In the genomic region with DNA sequence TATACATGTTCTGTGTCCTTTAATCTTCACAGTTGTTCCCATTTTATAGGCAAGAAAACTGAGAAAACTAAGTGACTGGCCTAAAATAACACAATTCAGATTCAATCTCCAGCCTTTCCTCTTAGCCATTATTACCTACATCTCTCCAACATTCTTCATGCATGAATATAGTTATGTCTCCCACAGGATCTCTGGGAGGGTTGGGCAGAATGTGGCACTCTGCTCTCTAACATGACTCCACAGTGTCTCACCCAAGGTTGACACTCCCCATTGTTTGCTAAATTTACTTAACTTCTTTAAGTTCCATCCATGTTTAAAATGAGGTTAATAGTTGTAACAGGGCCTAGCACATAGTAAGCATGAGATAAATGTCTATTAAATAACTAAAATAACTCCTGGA, we compare ENCODE assay signal across 35 cellular contexts.
"Had no signal": no experiment of that assay in that cellular context is flagged by ENCODE, and none has a peak within 500 bp of the region (broad histone marks: within the 10 kb centered on the region; RNA-seq: fewer than 3 reads in every experiment).

No MANE protein-coding gene starts in this region.

- H3K9me3 Mint-ChIP-seq: activated B cell treated with CpG ODN at 0.5 μM for 24 hours; activated CD4-positive, alpha-beta memory T cell treated with anti-CD3 and anti-CD28 coated beads for 36 hours; activated CD4-positive, alpha-beta T cell treated with anti-CD3 and anti-CD28 coated beads, Interleukin-2, amount 10 ng/mL, durations not matched to agents 24 days and 14 days; activated naive CD4-positive, alpha-beta T cell treated with anti-CD3 and anti-CD28 coated beads for 36 hours; activated naive CD4-positive, alpha-beta T cell treated with anti-CD3 and anti-CD28 coated beads, Interleukin-2, amount 50 U/mL, for 24 hours; activated naive CD8-positive, alpha-beta T cell treated with anti-CD3 and anti-CD28 coated beads for 36 hours; activated naive CD8-positive, alpha-beta T cell treated with anti-CD3 and anti-CD28 coated beads, Interleukin-2, amount 50 U/mL, for 24 hours; activated T-helper 1 cell treated with anti-CD3 and anti-CD28 coated beads, Interleukin-12 subunit alpha, Interleukin-12 subunit beta, Interleukin-2, Interleukin-4 antibody, amounts not matched to agents 30 ng/mL and 10 ng/mL and 1 ng/mL, durations not matched to agents 14 hours and 24 hours and 36 hours; activated T-helper 2 cell treated with anti-CD3 and anti-CD28 coated beads, Interferon-gamma antibody, Interleukin-2, Interleukin-4, amounts not matched to agents 10 μg/mL and 5 μg/mL and 100 μg/mL, durations not matched to agents 14 hours and 24 hours and 36 hours; T-helper 2 cell treated with Interferon-gamma antibody and Interleukin-4, amounts not matched to agents 5 μg/mL and 100 μg/mL, for 36 hours had no signal

- H3K4me3 ChIP-seq: adrenal gland, body of pancreas, cardiac muscle cell, colonic mucosa, gastroesophageal sphincter, heart right ventricle had no signal

- H3K27ac ChIP-seq: adrenal gland, body of pancreas, cardiac muscle cell, colonic mucosa, gastroesophageal sphincter, heart right ventricle, WERI-Rb-1 had no signal

- H3K27ac Mint-ChIP-seq: activated B cell treated with CpG ODN at 0.5 μM for 24 hours; activated CD4-positive, alpha-beta memory T cell treated with anti-CD3 and anti-CD28 coated beads for 36 hours; activated CD4-positive, alpha-beta T cell treated with anti-CD3 and anti-CD28 coated beads for 36 hours; activated CD4-positive, alpha-beta T cell treated with anti-CD3 and anti-CD28 coated beads, Interleukin-2, amount 10 ng/mL, durations not matched to agents 24 days and 14 days; activated CD8-positive, alpha-beta memory T cell treated with anti-CD3 and anti-CD28 coated beads, Interleukin-2, amount 10 ng/mL, durations not matched to agents 7 days and 5 days; activated CD8-positive, alpha-beta T cell treated with anti-CD3 and anti-CD28 coated beads, Interleukin-2, amount 10 ng/mL, durations not matched to agents 7 days and 5 days; activated naive CD4-positive, alpha-beta T cell treated with anti-CD3 and anti-CD28 coated beads for 36 hours; activated naive CD4-positive, alpha-beta T cell treated with anti-CD3 and anti-CD28 coated beads, Interleukin-2, amount 50 U/mL, for 24 hours; activated naive CD8-positive, alpha-beta T cell treated with anti-CD3 and anti-CD28 coated beads for 36 hours; activated naive CD8-positive, alpha-beta T cell treated with anti-CD3 and anti-CD28 coated beads, Interleukin-2, amount 50 U/mL, for 24 hours; activated T-helper 1 cell treated with anti-CD3 and anti-CD28 coated beads, Interleukin-12 subunit alpha, Interleukin-12 subunit beta, Interleukin-2, Interleukin-4 antibody, amounts not matched to agents 30 ng/mL and 10 ng/mL and 1 ng/mL, durations not matched to agents 14 hours and 24 hours and 36 hours; activated T-helper 2 cell treated with anti-CD3 and anti-CD28 coated beads, Interferon-gamma antibody, Interleukin-2, Interleukin-4, amounts not matched to agents 10 μg/mL and 5 μg/mL and 100 μg/mL, durations not matched to agents 14 hours and 24 hours and 36 hours; T-helper 17 cell; T-helper 2 cell treated with Interferon-gamma antibody and Interleukin-4, amounts not matched to agents 5 μg/mL and 100 μg/mL, for 36 hours had no signal

- H3K9me3 ChIP-seq: adrenal gland, body of pancreas, colonic mucosa, gastroesophageal sphincter, heart right ventricle had no signal

- ATAC-seq: activated CD4-positive, alpha-beta T cell treated with anti-CD3 and anti-CD28 coated beads for 36 hours; activated CD8-positive, alpha-beta memory T cell treated with anti-CD3 and anti-CD28 coated beads, Interleukin-2, amount 10 ng/mL, durations not matched to agents 7 days and 5 days; activated CD8-positive, alpha-beta T cell treated with anti-CD3 and anti-CD28 coated beads, Interleukin-2, amount 10 ng/mL, durations not matched to agents 7 days and 5 days; body of pancreas; esophagus mucosa; gastroesophageal sphincter; heart right ventricle; T-helper 17 cell had no signal

- H3K27me3 Mint-ChIP-seq: activated CD4-positive, alpha-beta T cell treated with anti-CD3 and anti-CD28 coated beads, Interleukin-2, amount 10 ng/mL, durations not matched to agents 24 days and 14 days; activated CD8-positive, alpha-beta memory T cell treated with anti-CD3 and anti-CD28 coated beads, Interleukin-2, amount 10 ng/mL, durations not matched to agents 7 days and 5 days; activated naive CD4-positive, alpha-beta T cell treated with anti-CD3 and anti-CD28 coated beads, Interleukin-2, amount 50 U/mL, for 24 hours; activated naive CD8-positive, alpha-beta T cell treated with anti-CD3 and anti-CD28 coated beads for 36 hours; activated naive CD8-positive, alpha-beta T cell treated with anti-CD3 and anti-CD28 coated beads, Interleukin-2, amount 50 U/mL, for 24 hours had no signal

- H3K4me3 Mint-ChIP-seq: activated B cell treated with CpG ODN at 0.5 μM for 24 hours; activated CD4-positive, alpha-beta memory T cell treated with anti-CD3 and anti-CD28 coated beads for 36 hours; activated CD4-positive, alpha-beta T cell treated with anti-CD3 and anti-CD28 coated beads for 36 hours; activated CD4-positive, alpha-beta T cell treated with anti-CD3 and anti-CD28 coated beads, Interleukin-2, amount 10 ng/mL, durations not matched to agents 24 days and 14 days; activated CD8-positive, alpha-beta memory T cell treated with anti-CD3 and anti-CD28 coated beads, Interleukin-2, amount 10 ng/mL, durations not matched to agents 7 days and 5 days; activated CD8-positive, alpha-beta T cell treated with anti-CD3 and anti-CD28 coated beads, Interleukin-2, amount 10 ng/mL, durations not matched to agents 7 days and 5 days; activated naive CD4-positive, alpha-beta T cell treated with anti-CD3 and anti-CD28 coated beads for 36 hours; activated naive CD4-positive, alpha-beta T cell treated with anti-CD3 and anti-CD28 coated beads, Interleukin-2, amount 50 U/mL, for 24 hours; activated naive CD8-positive, alpha-beta T cell treated with anti-CD3 and anti-CD28 coated beads for 36 hours; activated naive CD8-positive, alpha-beta T cell treated with anti-CD3 and anti-CD28 coated beads, Interleukin-2, amount 50 U/mL, for 24 hours; activated T-helper 1 cell treated with anti-CD3 and anti-CD28 coated beads, Interleukin-12 subunit alpha, Interleukin-12 subunit beta, Interleukin-2, Interleukin-4 antibody, amounts not matched to agents 30 ng/mL and 10 ng/mL and 1 ng/mL, durations not matched to agents 14 hours and 24 hours and 36 hours; T-helper 17 cell; T-helper 2 cell treated with Interferon-gamma antibody and Interleukin-4, amounts not matched to agents 5 μg/mL and 100 μg/mL, for 36 hours had no signal

- H3K4me1 Mint-ChIP-seq: activated B cell treated with CpG ODN at 0.5 μM for 24 hours; activated CD4-positive, alpha-beta T cell treated with anti-CD3 and anti-CD28 coated beads for 36 hours; activated CD4-positive, alpha-beta T cell treated with anti-CD3 and anti-CD28 coated beads, Interleukin-2, amount 10 ng/mL, durations not matched to agents 24 days and 14 days; activated CD8-positive, alpha-beta memory T cell treated with anti-CD3 and anti-CD28 coated beads, Interleukin-2, amount 10 ng/mL, durations not matched to agents 7 days and 5 days; activated naive CD4-positive, alpha-beta T cell treated with anti-CD3 and anti-CD28 coated beads, Interleukin-2, amount 50 U/mL, for 24 hours; activated naive CD8-positive, alpha-beta T cell treated with anti-CD3 and anti-CD28 coated beads for 36 hours; activated naive CD8-positive, alpha-beta T cell treated with anti-CD3 and anti-CD28 coated beads, Interleukin-2, amount 50 U/mL, for 24 hours; T-helper 17 cell had no signal

- H3K36me3 Mint-ChIP-seq: activated CD4-positive, alpha-beta memory T cell treated with anti-CD3 and anti-CD28 coated beads for 36 hours; activated CD8-positive, alpha-beta memory T cell treated with anti-CD3 and anti-CD28 coated beads, Interleukin-2, amount 10 ng/mL, durations not matched to agents 7 days and 5 days; activated naive CD4-positive, alpha-beta T cell treated with anti-CD3 and anti-CD28 coated beads, Interleukin-2, amount 50 U/mL, for 24 hours; activated naive CD8-positive, alpha-beta T cell treated with anti-CD3 and anti-CD28 coated beads for 36 hours had no signal

- DNase-seq: activated B cell treated with CpG ODN at 0.5 μM for 24 hours; activated CD4-positive, alpha-beta memory T cell treated with anti-CD3 and anti-CD28 coated beads for 36 hours; activated CD4-positive, alpha-beta T cell treated with anti-CD3 and anti-CD28 coated beads for 36 hours; activated CD4-positive, alpha-beta T cell treated with anti-CD3 and anti-CD28 coated beads, Interleukin-2, amount 10 ng/mL, durations not matched to agents 24 days and 14 days; activated CD4-positive, CD25-positive, alpha-beta regulatory T cell treated with anti-CD3 and anti-CD28 coated beads, Interleukin-2, amount 50 U/mL, for 72 hours; activated CD8-positive, alpha-beta memory T cell treated with anti-CD3 and anti-CD28 coated beads, Interleukin-2, amount 10 ng/mL, durations not matched to agents 7 days and 5 days; activated CD8-positive, alpha-beta memory T cell treated with anti-CD3 and anti-CD28 coated beads, Interleukin-2, amount 50 U/mL, for 4 hours; activated CD8-positive, alpha-beta T cell treated with anti-CD3 and anti-CD28 coated beads, Interleukin-2, amount 10 ng/mL, durations not matched to agents 7 days and 5 days; activated effector memory CD4-positive, alpha-beta T cell treated with anti-CD3 and anti-CD28 coated beads, Interleukin-2, amount 50 U/mL, for 16 hours; activated naive CD4-positive, alpha-beta T cell treated with anti-CD3 and anti-CD28 coated beads for 36 hours; activated naive CD8-positive, alpha-beta T cell treated with anti-CD3 and anti-CD28 coated beads for 36 hours; activated naive CD8-positive, alpha-beta T cell treated with anti-CD3 and anti-CD28 coated beads, Interleukin-2, amount 50 U/mL, for 24 hours; activated T-cell treated with anti-CD3 and anti-CD28 coated beads, Interleukin-2, amount 50 U/mL, for 1 hour; activated T-cell treated with anti-CD3 and anti-CD28 coated beads, Interleukin-2, amount 50 U/mL, for 48 hours; adrenal gland; amygdala; aorta; body of pancreas; central memory CD4-positive, alpha-beta T cell; cerebellar nuclear complex; colonic mucosa; effector CD8-positive, alpha-beta T cell; foreskin fibroblast; heart right ventricle; T-helper 1 cell; T-helper 17 cell; T1000; WERI-Rb-1 had no signal

- H3K36me3 ChIP-seq: adrenal gland, cardiac muscle cell, colonic mucosa, gastroesophageal sphincter, heart right ventricle, WERI-Rb-1 had no signal

- H3K27me3 ChIP-seq: adrenal gland, body of pancreas, cardiac muscle cell, colonic mucosa, gastroesophageal sphincter, heart right ventricle had no signal

- H3K4me1 ChIP-seq: adrenal gland, body of pancreas, colonic mucosa had no signal
